Comparison of ENCODE assay signal across 28 cellular contexts in the genomic region with DNA sequence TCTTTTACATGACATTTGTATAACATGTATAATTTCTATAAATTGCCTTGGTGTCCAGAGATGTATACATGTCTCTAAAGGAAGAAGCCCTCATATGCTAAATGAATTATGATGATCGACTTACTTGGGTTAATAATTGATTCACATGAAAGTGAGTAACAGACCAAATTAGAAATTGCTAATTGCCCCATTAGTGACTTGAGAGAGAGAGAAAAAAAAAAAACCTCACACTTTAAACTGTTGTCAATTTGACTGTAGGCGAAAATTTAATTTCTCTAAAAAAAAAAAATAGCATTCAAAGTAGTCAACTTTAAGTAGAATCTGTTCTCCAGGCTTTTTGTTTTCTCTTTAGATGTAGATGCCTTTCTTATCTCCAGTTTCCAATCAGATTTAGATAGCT.
DNase-seq lines count a peak whose midpoint lies in the region; ATAC-seq, FAIRE-seq and TF ChIP-seq lines count a peak whose summit lies in the region.
"Had no signal": no experiment of that assay in that cellular context is flagged by ENCODE, and none has a peak within 500 bp of the region (broad histone marks: within the 10 kb centered on the region; RNA-seq: fewer than 3 reads in every experiment).

No MANE protein-coding gene starts in this region.

- SMC1A ChIA-PET in GM12878 (lab: Charles Lee; ENCODE audit: uncharacterized antibody, unreplicated experiment): interaction anchor here (0.7 to 6.6 kb wide), 9 partner anchors 9 to 476 kb away, joined by 3 to 50 read pairs (median 4); no protein-coding TSS in a partner anchor

- RAD21 ChIA-PET in GM12878 (lab: Charles Lee; ENCODE audit: unreplicated experiment): interaction anchor here (0.7 to 1.8 kb wide), 4 partner anchors 24 to 322 kb away, joined by 3 to 6 read pairs (median 5); no protein-coding TSS in a partner anchor

- no peaks in the 10 kb centered on the region for H3K36me3 ChIP-seq in GM12878 (ENCODE audit: control insufficient read depth in 2 of 2, insufficient read depth in 2 of 2, low read length in 1 of 2)
- H3K36me3 ChIP-seq in colonic mucosa: no peaks in the 10 kb centered on the region
- H3K36me3 ChIP-seq: BE2C; BLaER1; BLaER1 treated with 17β-estradiol and CSF1 and Interleukin-3, amounts not matched to agents 10 nM and 100 nM had no signal

- H3K27me3 ChIP-seq in GM12878 (replicated peaks in 1 of 2; ENCODE audit: control insufficient read depth in 2 of 2, insufficient read depth in 2 of 2, low read length in 1 of 2): no peaks in the 10 kb centered on the region
- no peaks in the 10 kb centered on the region for H3K27me3 ChIP-seq in colonic mucosa
- H3K27me3 ChIP-seq: BE2C; BLaER1; BLaER1 treated with 17β-estradiol and CSF1 and Interleukin-3, amounts not matched to agents 10 nM and 100 nM had no signal

- H3K4me2 ChIP-seq in GM12878 (ENCODE audit: control insufficient read depth, insufficient read depth): no peak overlapping the region
- H3K4me2 ChIP-seq: A549; BLaER1; BLaER1 treated with 17β-estradiol and CSF1 and Interleukin-3, amounts not matched to agents 10 nM and 100 nM had no signal

- H4K20me1 ChIP-seq in GM12878 (ENCODE audit: control insufficient read depth, insufficient read depth): no peaks in the 10 kb centered on the region
- H4K20me1 ChIP-seq: BLaER1; BLaER1 treated with 17β-estradiol and CSF1 and Interleukin-3, amounts not matched to agents 10 nM and 100 nM had no signal

- H2AFZ ChIP-seq in GM12878 (ENCODE audit: control insufficient read depth, low read depth, low read length): no peak overlapping the region

- BruUV-seq in GM12878 (replicated peaks; lab: Mats Ljungman, UMichigan): no TSS peak

- H3K9me3 ChIP-seq in GM12878 (replicated peaks; ENCODE audit: control insufficient read depth, insufficient read depth, low read length): no peaks in the 10 kb centered on the region
- no peaks in the 10 kb centered on the region for H3K9me3 ChIP-seq in colonic mucosa
- H3K9me3 ChIP-seq: A549; BE2C; BLaER1; BLaER1 treated with 17β-estradiol and CSF1 and Interleukin-3, amounts not matched to agents 10 nM and 100 nM; Caco-2 had no signal

- DNase-seq in GM12878 (ENCODE audit: low read depth, low spot score) (no peak), colonic mucosa (no peak)
- DNase-seq: 8988T; ACHN; AML-193; BE2C; C1 segment of cervical spinal cord; Caco-2; Calu3; CD4-positive, alpha-beta memory T cell; CD4-positive, alpha-beta T cell; CD4-positive, CD25-positive, alpha-beta regulatory T cell; CD8-positive, alpha-beta memory T cell; CD8-positive, alpha-beta T cell; COR-L47; DMS 273 treated with DMSO at 0.1 percent for 48 hours; DMS153; DMS53; DMS79; DMS79 treated with DMSO at 0.1 percent for 48 hours; DND-41; EL had no signal

- in situ Hi-C loops in GM12878 (cut with MboI): loop anchor here (10.0 kb wide), 1 partner anchor 476 kb away; no protein-coding TSS in a partner anchor

- CTCF ChIA-PET in GM12878 (lab: Yijun Ruan, JAX): interaction anchor here (0.6 to 6.5 kb wide), 9 partner anchors 9 to 477 kb away, joined by 3 to 54 read pairs (median 7); no protein-coding TSS in a partner anchor

- TF ChIP-seq POLR2A in GM12878 (IDR thresholded peaks at IDR 0.05; ENCODE audit: low read depth, low read length): no peak

- ATAC-seq in GM12878: peak; percentile 41
- ATAC-seq: A549; CD8-positive, alpha-beta T cell had no signal

- no peak for TF ChIP-seq RAD21 in GM12878 (IDR thresholded peaks at IDR 0.05; ENCODE audit: insufficient read depth, low read depth, low read length)

- H3K4me1 ChIP-seq in GM12878 (ENCODE audit: control insufficient read depth, insufficient read depth, low read length) (no peaks in the 10 kb centered on the region), colonic mucosa (no peaks in the 10 kb centered on the region)
- H3K4me1 ChIP-seq: A549, BE2C, Caco-2 had no signal

- POLR2A ChIA-PET in GM12878 (lab: Charles Lee): no interaction called here

- no peak for TF ChIP-seq EP300 in GM12878 (IDR thresholded peaks at IDR 0.05; ENCODE audit: borderline replicate concordance in 1 of 2, control insufficient read depth in 1 of 2, low read depth in 2 of 2, low read length in 2 of 2)

- H3K79me2 ChIP-seq in GM12878 (ENCODE audit: control insufficient read depth, insufficient read depth, low read length): no peaks in the 10 kb centered on the region

- H3K27ac ChIP-seq in GM12878 (ENCODE audit: control insufficient read depth, insufficient read depth) (no peak overlapping the region), colonic mucosa (no peak overlapping the region)
- H3K27ac ChIP-seq: 22Rv1; A549; BLaER1; BLaER1 treated with 17β-estradiol and CSF1 and Interleukin-3, amounts not matched to agents 10 nM and 100 nM; C4-2B had no signal

- TF ChIP-seq CTCF in GM12878 (IDR thresholded peaks at IDR 0.05 in 2 of 3, conservative IDR thresholded peaks at IDR 0.05 in 1 of 3; ENCODE audit: control insufficient read depth in 2 of 3, extremely low read depth in 1 of 3, insufficient read depth in 1 of 3, low read depth in 3 of 3, low read length in 3 of 3) (no peak), colonic mucosa (IDR thresholded peaks at IDR 0.05) (no peak)

- H3K9ac ChIP-seq in GM12878 (ENCODE audit: control insufficient read depth, insufficient read depth, low read length): no peak overlapping the region
- H3K9ac ChIP-seq in colonic mucosa (ENCODE audit: low read depth in 2 of 2, low read length in 2 of 2): no peak overlapping the region
- H3K9ac ChIP-seq: BLaER1; BLaER1 treated with 17β-estradiol and CSF1 and Interleukin-3, amounts not matched to agents 10 nM and 100 nM had no signal

- intact Hi-C loops in GM12878 (cut with micrococcal nuclease; ENCODE audit: unreplicated experiment) (loop anchor here (5.0 kb wide), 1 partner anchor 539 kb away; no protein-coding TSS in a partner anchor), colonic mucosa (cut with DNase I) (loop anchor here (5.0 to 10.0 kb wide), 2 partner anchors 216 to 259 kb away; no protein-coding TSS in a partner anchor)

- no peak for FAIRE-seq in GM12878 (lab: Jason Lieb, UNC)
- FAIRE-seq: A549, D721Med had no signal

- WGBS in GM12878 (ENCODE audit: insufficient coverage, insufficient replicate concordance, low lambda C conversion rate, missing lambda C conversion rate): 12% methylated on average over 2 of the region's 2 CpGs

- H3K4me3 ChIP-seq in GM12878 (no peak overlapping the region), colonic mucosa (no peak overlapping the region)
- H3K4me3 ChIP-seq: A549; BLaER1; BLaER1 treated with 17β-estradiol and CSF1 and Interleukin-3, amounts not matched to agents 10 nM and 100 nM had no signal

TF ChIP-seq in GM12878, 131 proteins besides CTCF, POLR2A, EP300 and RAD21 (continues in another document):
- TF ChIP-seq MTA2 (IDR thresholded peaks at IDR 0.05; ENCODE audit: low read depth) (peak; percentile 94), ZNF207 (IDR thresholded peaks at IDR 0.05; ENCODE audit: borderline replicate concordance) (no peak), CBX5 (IDR thresholded peaks at IDR 0.05; ENCODE audit: low read depth) (no peak), TCF3 (IDR thresholded peaks at IDR 0.05; ENCODE audit: borderline replicate concordance, insufficient read depth, low read depth, low read length) (no peak), TARDBP (IDR thresholded peaks at IDR 0.05; ENCODE audit: borderline replicate concordance) (no peak), ZBED1 (IDR thresholded peaks at IDR 0.05; ENCODE audit: borderline replicate concordance) (no peak), ATF3 (IDR thresholded peaks at IDR 0.05; ENCODE audit: borderline replicate concordance, extremely low read depth, low read depth, low read length) (no peak)
- TF ChIP-seq, protein P1, sequence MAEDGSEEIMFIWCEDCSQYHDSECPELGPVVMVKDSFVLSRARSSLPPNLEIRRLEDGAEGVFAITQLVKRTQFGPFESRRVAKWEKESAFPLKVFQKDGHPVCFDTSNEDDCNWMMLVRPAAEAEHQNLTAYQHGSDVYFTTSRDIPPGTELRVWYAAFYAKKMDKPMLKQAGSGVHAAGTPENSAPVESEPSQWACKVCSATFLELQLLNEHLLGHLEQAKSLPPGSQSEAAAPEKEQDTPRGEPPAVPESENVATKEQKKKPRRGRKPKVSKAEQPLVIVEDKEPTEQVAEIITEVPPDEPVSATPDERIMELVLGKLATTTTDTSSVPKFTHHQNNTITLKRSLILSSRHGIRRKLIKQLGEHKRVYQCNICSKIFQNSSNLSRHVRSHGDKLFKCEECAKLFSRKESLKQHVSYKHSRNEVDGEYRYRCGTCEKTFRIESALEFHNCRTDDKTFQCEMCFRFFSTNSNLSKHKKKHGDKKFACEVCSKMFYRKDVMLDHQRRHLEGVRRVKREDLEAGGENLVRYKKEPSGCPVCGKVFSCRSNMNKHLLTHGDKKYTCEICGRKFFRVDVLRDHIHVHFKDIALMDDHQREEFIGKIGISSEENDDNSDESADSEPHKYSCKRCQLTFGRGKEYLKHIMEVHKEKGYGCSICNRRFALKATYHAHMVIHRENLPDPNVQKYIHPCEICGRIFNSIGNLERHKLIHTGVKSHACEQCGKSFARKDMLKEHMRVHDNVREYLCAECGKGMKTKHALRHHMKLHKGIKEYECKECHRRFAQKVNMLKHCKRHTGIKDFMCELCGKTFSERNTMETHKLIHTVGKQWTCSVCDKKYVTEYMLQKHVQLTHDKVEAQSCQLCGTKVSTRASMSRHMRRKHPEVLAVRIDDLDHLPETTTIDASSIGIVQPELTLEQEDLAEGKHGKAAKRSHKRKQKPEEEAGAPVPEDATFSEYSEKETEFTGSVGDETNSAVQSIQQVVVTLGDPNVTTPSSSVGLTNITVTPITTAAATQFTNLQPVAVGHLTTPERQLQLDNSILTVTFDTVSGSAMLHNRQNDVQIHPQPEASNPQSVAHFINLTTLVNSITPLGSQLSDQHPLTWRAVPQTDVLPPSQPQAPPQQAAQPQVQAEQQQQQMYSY (CRISPR knock-in tag; IDR thresholded peaks at IDR 0.05): no peak
